8 cellular contexts compared by ENCODE assay signal in genomic region chr6:105137388-105137787, GRCh38. TPM values are rescaled to one million over a fixed set of nuclear protein-coding genes. Genes with fewer than 3 reads are reported as not detected.
DNase-seq lines count a peak whose midpoint lies in the region; ATAC-seq and TF ChIP-seq lines count a peak whose summit lies in the region.

No MANE protein-coding gene starts in this region.

- ATAC-seq in RWPE2 (ENCODE audit: low read depth) (no peak), GM18868 (IDR thresholded peaks at IDR 0.05; ENCODE audit: unreplicated experiment) (no peak)

- peak overlapping the region; percentile 42 for H3K14ac ChIP-seq in trophoblast cell (ENCODE audit: low read length)

- peak overlapping the region; percentile 61 for H2AFZ ChIP-seq in trophoblast cell (ENCODE audit: insufficient read depth, low read length, poor library complexity)

- H3K4me3 ChIP-seq in RWPE2 (ENCODE audit: severe bottlenecking) (peak overlapping the region; percentile 95), foreskin fibroblast (ENCODE audit: low read depth in 1 of 2, low read length in 2 of 2) (peak overlapping the region; percentile 74 to 86), trophoblast cell (ENCODE audit: low read depth, low read length) (peak overlapping the region; percentile 82)

- no peak overlapping the region for H3K4ac ChIP-seq in trophoblast cell (ENCODE audit: low read depth, low read length)

- H3K4me1 ChIP-seq in ES-I3 (ENCODE audit: insufficient read depth, low read length) = no peaks in the 10 kb centered on the region; the same call in 1 of the 2 replicates
- H3K4me1 ChIP-seq in RWPE2 (ENCODE audit: insufficient read depth, poor library complexity, severe bottlenecking) = peaks cover 10% of the 10 kb centered on the region
- H3K4me1 ChIP-seq in trophoblast cell (ENCODE audit: control insufficient read depth in 1 of 2, insufficient read depth in 2 of 2, low read length in 2 of 2) = peaks cover 3 to 4% of the 10 kb centered on the region in 2 experiments

- H3K18ac ChIP-seq in trophoblast cell (ENCODE audit: low read length) = no peak overlapping the region

- H3K9ac ChIP-seq in ES-I3 (ENCODE audit: low read depth, low read length) (peak overlapping the region; percentile 85), trophoblast cell (ENCODE audit: low read length) (no peak overlapping the region)

- H2BK120ac ChIP-seq in trophoblast cell (ENCODE audit: insufficient read depth, low read length, poor library complexity) = no peak overlapping the region

- WGBS in trophoblast cell (ENCODE audit: extremely low coverage, insufficient coverage, insufficient read length) = no CpG with 5 or more reads among the region's 32 CpGs

- H2BK5ac ChIP-seq in trophoblast cell (ENCODE audit: low read depth, low read length, poor library complexity) = no peak overlapping the region

- DNase-seq in RWPE2 (ENCODE audit: low spot score) = no peak
- peak in 1 of 2 donors; percentile 35 for DNase-seq in foreskin fibroblast
- DNase-seq in trophoblast cell = peak in 1 of 2 donors; percentile 20
- no peak for DNase-seq in RKO (ENCODE audit: low spot score)
- no peak for DNase-seq in COLO829 (ENCODE audit: low spot score)
- DNase-seq in SW 1271 (lab: John Stamatoyannopoulos, UW) = no peak

- H4K91ac ChIP-seq in trophoblast cell (ENCODE audit: low read depth, low read length) = no peak overlapping the region

- TF ChIP-seq CTCF in RWPE2 (IDR thresholded peaks at IDR 0.05; ENCODE audit: poor library complexity, severe bottlenecking) = no peak
- no peak for TF ChIP-seq CTCF in foreskin fibroblast (IDR thresholded peaks at IDR 0.05; ENCODE audit: low read depth, low read length)

- no peaks in the 10 kb centered on the region for H3K27me3 ChIP-seq in RWPE2 (ENCODE audit: insufficient read depth, poor library complexity, severe bottlenecking)
- H3K27me3 ChIP-seq in trophoblast cell (ENCODE audit: insufficient read depth, low read length) = peaks cover 13% of the 10 kb centered on the region

- H3K23ac ChIP-seq in trophoblast cell (ENCODE audit: low read length) = no peak overlapping the region

- H3K27ac ChIP-seq in RWPE2 (ENCODE audit: poor library complexity, severe bottlenecking) (no peak overlapping the region), trophoblast cell (ENCODE audit: low read depth, low read length) (no peak overlapping the region)

- peak overlapping the region; percentile 12 for H4K12ac ChIP-seq in trophoblast cell (ENCODE audit: low read depth, low read length)

- H3K79me2 ChIP-seq in trophoblast cell (ENCODE audit: control insufficient read depth, insufficient read depth, low read length, poor library complexity) = peaks cover 3% of the 10 kb centered on the region

- H2BK12ac ChIP-seq in trophoblast cell (ENCODE audit: low read length) = no peak overlapping the region

- H4K8ac ChIP-seq in trophoblast cell (ENCODE audit: low read depth, low read length) = peak overlapping the region; percentile 46

- H3K36me3 ChIP-seq in ES-I3 (ENCODE audit: insufficient read depth, low read length) (no peaks in the 10 kb centered on the region), RWPE2 (ENCODE audit: low read depth) (no peaks in the 10 kb centered on the region), trophoblast cell (ENCODE audit: control insufficient read depth in 1 of 2, insufficient read depth in 2 of 2, low read length in 2 of 2) (no peaks in the 10 kb centered on the region)

- H3K4me2 ChIP-seq in trophoblast cell (ENCODE audit: low read length) = peak overlapping the region; percentile 99

- H3K9me3 ChIP-seq in ES-I3 (ENCODE audit: control insufficient read depth, insufficient read depth, low read length) (no peaks in the 10 kb centered on the region), RWPE2 (ENCODE audit: severe bottlenecking) (no peaks in the 10 kb centered on the region), trophoblast cell (ENCODE audit: insufficient read depth, low read depth, low read length) (no peaks in the 10 kb centered on the region)

- H3K79me1 ChIP-seq in trophoblast cell (ENCODE audit: low read length) = peaks cover 8% of the 10 kb centered on the region

- no peak overlapping the region for H2AK5ac ChIP-seq in trophoblast cell (ENCODE audit: low read length)

RNA-seq across cellular contexts. Expression of gene POPDC3, which starts 42.4 kb away (rescaled TPM):
- polyA plus RNA-seq in trophoblast cell (2013) = 0.36 and 0.41 TPM in 2 replicates
